In genomic region chr11:5600374-5600851, GRCh38 we compare ENCODE assay signal across 8 cellular contexts. TPM values are rescaled to one million over a fixed set of nuclear protein-coding genes. Genes with fewer than 3 reads are reported as not detected.
A peak's percentile ranks its signal among the peaks of the same experiment; 100 is the strongest.
DNase-seq lines count a peak whose midpoint lies in the region; ATAC-seq and TF ChIP-seq lines count a peak whose summit lies in the region.

No MANE protein-coding gene starts in this region.

- no peaks in the 10 kb centered on the region for H3K9me3 ChIP-seq in SJCRH30 (replicated peaks)

- TF ChIP-seq CTCF in GM20000 (IDR thresholded peaks at IDR 0.05; ENCODE audit: extremely low read depth, missing control alignments), result peak; percentile 93

- H3K27me3 Mint-ChIP-seq in activated naive CD8-positive, alpha-beta T cell treated with anti-CD3 and anti-CD28 coated beads for 36 hours, result peaks cover 15% of the 10 kb centered on the region

- intact Hi-C loops in left ventricle myocardium superior (cut with micrococcal nuclease) (no loop called here), sciatic nerve (cut with DNase I) (no loop called here)

- H3K4me1 Mint-ChIP-seq in activated naive CD8-positive, alpha-beta T cell treated with anti-CD3 and anti-CD28 coated beads for 36 hours, result peaks cover 12% of the 10 kb centered on the region

- H3K27me3 ChIP-seq in SJCRH30, result 0 out of 2 replicates have a peak, but pooled peaks cover 3% of the 10 kb centered on the region

- H3K4me3 ChIP-seq in SJCRH30, result no peak overlapping the region

- H3K27ac Mint-ChIP-seq in activated naive CD8-positive, alpha-beta T cell treated with anti-CD3 and anti-CD28 coated beads for 36 hours, result no peak overlapping the region

- no peaks in the 10 kb centered on the region for H3K36me3 ChIP-seq in SJCRH30

- ATAC-seq in HG03565 (IDR thresholded peaks at IDR 0.05; ENCODE audit: unreplicated experiment) (peak; percentile 95), left ventricle myocardium superior (peak; percentile 82), sciatic nerve (peak; percentile 89)

- H3K4me3 Mint-ChIP-seq in activated naive CD8-positive, alpha-beta T cell treated with anti-CD3 and anti-CD28 coated beads for 36 hours, result no peak overlapping the region

- H3K27ac ChIP-seq in SJCRH30, result no peak overlapping the region

- H3K4me1 ChIP-seq in SJCRH30, result no peaks in the 10 kb centered on the region

- DNase-seq in DMS53 treated with DMSO at 0.1 percent for 48 hours (lab: John Stamatoyannopoulos, UW; ENCODE audit: unreplicated experiment) (peak; percentile 13), GM20000 (ENCODE audit: low spot score) (peak; percentile 81), SJCRH30 (peak; percentile 48 to 72), left ventricle myocardium superior (peak; percentile 61), sciatic nerve (ENCODE audit: low spot score) (peak; percentile 81), NCI-H1694 (lab: John Stamatoyannopoulos, UW) (no peak)
- peak; percentile 45 for DNase-seq in activated naive CD8-positive, alpha-beta T cell treated with anti-CD3 and anti-CD28 coated beads for 36 hours

- no peaks in the 10 kb centered on the region for H3K9me3 Mint-ChIP-seq in activated naive CD8-positive, alpha-beta T cell treated with anti-CD3 and anti-CD28 coated beads for 36 hours

- no peaks in the 10 kb centered on the region for H3K36me3 Mint-ChIP-seq in activated naive CD8-positive, alpha-beta T cell treated with anti-CD3 and anti-CD28 coated beads for 36 hours

RNA-seq across cellular contexts. Expression of gene TRIM6, which starts 4.0 kb away (rescaled TPM):
- total RNA-seq in SJCRH30 (2014; rRNA removed; shearing (Covaris generic)), result not detected in 2 replicates
- total RNA-seq in activated naive CD8-positive, alpha-beta T cell treated with anti-CD3 and anti-CD28 coated beads for 36 hours, result 1 to 10 TPM in 1 of 2 experiments, under 1 TPM in 1; 0.89 to 1.4 TPM
- total RNA-seq in left ventricle myocardium superior (1.5 TPM), sciatic nerve (3.3 TPM)

RNA-seq across cellular contexts. Expression of gene OR52B6, which starts 19.7 kb away (rescaled TPM):
- not detected in 2 replicates for total RNA-seq in SJCRH30 (2014; rRNA removed; shearing (Covaris generic))
- total RNA-seq in activated naive CD8-positive, alpha-beta T cell treated with anti-CD3 and anti-CD28 coated beads for 36 hours, result not detected
- total RNA-seq in left ventricle myocardium superior (not detected), sciatic nerve (not detected)

RNA-seq across cellular contexts. Expression of gene TRIM34, which starts 24.4 kb away (rescaled TPM):
- total RNA-seq in SJCRH30 (2014; rRNA removed; shearing (Covaris generic)), result not detected in 2 replicates
- 1 to 10 TPM; 6.1 to 7.8 TPM for total RNA-seq in activated naive CD8-positive, alpha-beta T cell treated with anti-CD3 and anti-CD28 coated beads for 36 hours
- total RNA-seq in left ventricle myocardium superior (1.6 TPM), sciatic nerve (7.2 TPM)

RNA-seq across cellular contexts. Expression of gene OR52H1, which starts 52.1 kb away (rescaled TPM):
- total RNA-seq in SJCRH30 (2014; rRNA removed; shearing (Covaris generic)), result not detected in 2 replicates
- total RNA-seq in activated naive CD8-positive, alpha-beta T cell treated with anti-CD3 and anti-CD28 coated beads for 36 hours, result not detected
- not detected for total RNA-seq in left ventricle myocardium superior
- total RNA-seq in sciatic nerve, result 0.89 TPM
